19 cellular contexts compared by ENCODE assay signal in the genomic region with DNA sequence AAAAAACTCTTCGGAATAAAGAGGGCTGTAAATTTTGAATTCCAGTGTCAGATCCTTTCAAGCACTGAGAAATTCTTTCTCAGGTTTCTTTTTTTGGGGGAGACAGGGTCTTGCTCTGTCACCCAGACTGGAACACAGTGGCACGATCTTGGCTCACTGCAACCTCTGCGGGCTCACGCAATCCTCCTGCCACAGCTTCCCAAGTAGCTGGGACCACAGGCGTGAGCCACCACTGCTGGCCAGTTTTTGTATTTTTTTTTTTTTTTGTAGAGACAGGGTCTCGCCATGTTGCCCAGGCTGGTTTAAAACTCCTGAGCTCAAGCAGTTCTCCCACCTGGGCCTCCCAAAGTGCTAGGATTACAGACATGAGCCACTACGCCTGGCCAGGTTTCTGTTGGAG. TPM values are rescaled to one million over a fixed set of nuclear protein-coding genes. Genes with fewer than 3 reads are reported as not detected.
"Had no signal": no experiment of that assay in that cellular context is flagged by ENCODE, and none has a peak within 500 bp of the region (broad histone marks: within the 10 kb centered on the region; RNA-seq: fewer than 3 reads in every experiment).

No MANE protein-coding gene starts in this region.

- H3K4me2 ChIP-seq: SK-N-SH had no signal

- H3K27ac ChIP-seq: Peyer's patch had no signal

- H3K9ac ChIP-seq: SK-N-SH had no signal

- ATAC-seq: PC-3 had no signal

- H3K27me3 ChIP-seq: MG63, Peyer's patch had no signal

- H3K4me3 ChIP-seq: MG63, Peyer's patch had no signal

- DNase-seq: IMR-90, Karpas-422, KG1, MG63, NCI-H1105 treated with DMSO at 0.1 percent for 48 hours, NCI-H1417 treated with DMSO at 0.1 percent for 48 hours, NCI-H2029, NCI-H2171, NCI-H226, NCI-H446, NCI-H510A, NCI-H774, PC-3, Peyer's patch, SW 1271 had no signal

- H3K9me3 ChIP-seq: MG63, Peyer's patch, SK-N-SH had no signal

RNA-seq across cellular contexts. Expression of a gene that starts 34.8 kb away (rescaled TPM):
- total RNA-seq: HT-29, IMR-90, Peyer's patch, RPMI7951, SK-MEL-5 had no signal
- polyA plus RNA-seq: IMR-90 had no signal
